31 cellular contexts compared by ENCODE assay signal in genomic region chr10:2367083-2367482, GRCh38.
"Had no signal": no experiment of that assay in that cellular context is flagged by ENCODE, and none has a peak within 500 bp of the region (broad histone marks: within the 10 kb centered on the region; RNA-seq: fewer than 3 reads in every experiment).

No MANE protein-coding gene starts in this region.

- H3K36me3 Mint-ChIP-seq: activated naive CD8-positive, alpha-beta T cell had no signal

- H3K27me3 Mint-ChIP-seq: activated CD4-positive, alpha-beta memory T cell treated with anti-CD3 and anti-CD28 coated beads, Interleukin-2, amount 10 ng/mL, durations not matched to agents 7 days and 5 days; activated CD4-positive, alpha-beta T cell treated with anti-CD3 and anti-CD28 coated beads, Interleukin-2, amount 10 ng/mL, durations not matched to agents 7 days and 5 days; dendritic cell treated with granulocyte-macrophage colony-stimulating factor and Interleukin-4, amounts not matched to agents 40 ng/mL and 50 ng/mL, for 4 days had no signal

- H3K27ac Mint-ChIP-seq: activated CD4-positive, alpha-beta memory T cell treated with anti-CD3 and anti-CD28 coated beads, Interleukin-2, amount 10 ng/mL, durations not matched to agents 7 days and 5 days; activated CD4-positive, alpha-beta T cell treated with anti-CD3 and anti-CD28 coated beads, Interleukin-2, amount 10 ng/mL, durations not matched to agents 7 days and 5 days; activated naive CD8-positive, alpha-beta T cell; activated T-helper 17 cell treated with anti-CD3 and anti-CD28 coated beads, Interleukin-2, amount 50 U/mL, for 72 hours; dendritic cell treated with granulocyte-macrophage colony-stimulating factor and Interleukin-4, amounts not matched to agents 40 ng/mL and 50 ng/mL, for 4 days; endodermal cell; T-helper 17 cell; T-helper 2 cell treated with Interferon-gamma antibody and Interleukin-4, amounts not matched to agents 5 μg/mL and 100 μg/mL, for 36 hours had no signal

- H3K27ac ChIP-seq: brain microvascular endothelial cell, coronary artery, dorsolateral prefrontal cortex, gastrocnemius medialis, heart right ventricle had no signal

- H3K9me3 ChIP-seq: gastrocnemius medialis had no signal

- H3K9me3 Mint-ChIP-seq: activated T-helper 17 cell treated with anti-CD3 and anti-CD28 coated beads, Interleukin-2, amount 50 U/mL, for 72 hours had no signal

- DNase-seq: activated CD4-positive, alpha-beta memory T cell treated with anti-CD3 and anti-CD28 coated beads, Interleukin-2, amount 10 ng/mL, durations not matched to agents 7 days and 5 days; activated CD4-positive, alpha-beta T cell treated with anti-CD3 and anti-CD28 coated beads for 1 hour; activated CD4-positive, alpha-beta T cell treated with anti-CD3 and anti-CD28 coated beads for 4 hours; activated CD4-positive, alpha-beta T cell treated with anti-CD3 and anti-CD28 coated beads, Interleukin-2, amount 10 ng/mL, durations not matched to agents 7 days and 5 days; activated CD4-positive, alpha-beta T cell treated with anti-CD3 and anti-CD28 coated beads, Interleukin-2, amount 50 U/mL, for 4 hours; activated CD4-positive, CD25-positive, alpha-beta regulatory T cell; activated CD8-positive, alpha-beta memory T cell treated with anti-CD3 and anti-CD28 coated beads for 24 hours; activated effector memory CD4-positive, alpha-beta T cell treated with Interleukin-2 at 50 U/mL for 16 hours; activated gamma-delta T cell treated with Interleukin-2 at 50 U/mL for 16 hours; activated naive CD4-positive, alpha-beta T cell treated with anti-CD3 and anti-CD28 coated beads, Interleukin-2, amount 50 U/mL, for 16 hours; activated naive CD4-positive, alpha-beta T cell treated with Interleukin-2 at 50 U/mL for 16 hours; activated T-cell treated with anti-CD3 and anti-CD28 coated beads, Interleukin-2, amount 50 U/mL, for 4 hours; amniotic stem cell; anterior cingulate cortex; brain microvascular endothelial cell; dorsolateral prefrontal cortex; effector memory CD4-positive, alpha-beta T cell; endodermal cell; foreskin fibroblast; gastrocnemius medialis; heart right ventricle; T-helper 1 cell; T-helper 17 cell; T1000 had no signal

- H3K4me1 ChIP-seq: gastrocnemius medialis, heart right ventricle had no signal

- ATAC-seq: activated T-cell treated with anti-CD3 and anti-CD28 coated beads, Interleukin-2, amount 50 U/mL, for 4 hours; activated T-helper 17 cell treated with anti-CD3 and anti-CD28 coated beads, Interleukin-2, amount 50 U/mL, for 72 hours; esophagus mucosa; gastrocnemius medialis; heart right ventricle; T-helper 17 cell had no signal

- H3K36me3 ChIP-seq: brain microvascular endothelial cell, gastrocnemius medialis, heart right ventricle had no signal

- H3K4me3 ChIP-seq: coronary artery, dorsolateral prefrontal cortex, gastrocnemius medialis, heart right ventricle had no signal

- H3K27me3 ChIP-seq: brain microvascular endothelial cell, gastrocnemius medialis had no signal

- H3K4me3 Mint-ChIP-seq: activated CD4-positive, alpha-beta memory T cell treated with anti-CD3 and anti-CD28 coated beads, Interleukin-2, amount 10 ng/mL, durations not matched to agents 7 days and 5 days; activated CD4-positive, alpha-beta T cell treated with anti-CD3 and anti-CD28 coated beads, Interleukin-2, amount 10 ng/mL, durations not matched to agents 7 days and 5 days; activated naive CD8-positive, alpha-beta T cell; activated T-cell treated with anti-CD3 and anti-CD28 coated beads, Interleukin-2, amount 50 U/mL, for 4 hours; activated T-helper 17 cell treated with anti-CD3 and anti-CD28 coated beads, Interleukin-2, amount 50 U/mL, for 72 hours; central memory CD8-positive, alpha-beta T cell; dendritic cell treated with granulocyte-macrophage colony-stimulating factor and Interleukin-4, amounts not matched to agents 40 ng/mL and 50 ng/mL, for 4 days; endodermal cell; T-helper 17 cell; T-helper 2 cell treated with Interferon-gamma antibody and Interleukin-4, amounts not matched to agents 5 μg/mL and 100 μg/mL, for 36 hours had no signal

- H3K4me1 Mint-ChIP-seq: activated CD4-positive, alpha-beta memory T cell treated with anti-CD3 and anti-CD28 coated beads, Interleukin-2, amount 10 ng/mL, durations not matched to agents 7 days and 5 days; activated CD4-positive, alpha-beta T cell treated with anti-CD3 and anti-CD28 coated beads, Interleukin-2, amount 10 ng/mL, durations not matched to agents 7 days and 5 days; activated T-helper 17 cell treated with anti-CD3 and anti-CD28 coated beads, Interleukin-2, amount 50 U/mL, for 72 hours; central memory CD8-positive, alpha-beta T cell; endodermal cell; T-helper 17 cell had no signal
